In the genomic region with DNA sequence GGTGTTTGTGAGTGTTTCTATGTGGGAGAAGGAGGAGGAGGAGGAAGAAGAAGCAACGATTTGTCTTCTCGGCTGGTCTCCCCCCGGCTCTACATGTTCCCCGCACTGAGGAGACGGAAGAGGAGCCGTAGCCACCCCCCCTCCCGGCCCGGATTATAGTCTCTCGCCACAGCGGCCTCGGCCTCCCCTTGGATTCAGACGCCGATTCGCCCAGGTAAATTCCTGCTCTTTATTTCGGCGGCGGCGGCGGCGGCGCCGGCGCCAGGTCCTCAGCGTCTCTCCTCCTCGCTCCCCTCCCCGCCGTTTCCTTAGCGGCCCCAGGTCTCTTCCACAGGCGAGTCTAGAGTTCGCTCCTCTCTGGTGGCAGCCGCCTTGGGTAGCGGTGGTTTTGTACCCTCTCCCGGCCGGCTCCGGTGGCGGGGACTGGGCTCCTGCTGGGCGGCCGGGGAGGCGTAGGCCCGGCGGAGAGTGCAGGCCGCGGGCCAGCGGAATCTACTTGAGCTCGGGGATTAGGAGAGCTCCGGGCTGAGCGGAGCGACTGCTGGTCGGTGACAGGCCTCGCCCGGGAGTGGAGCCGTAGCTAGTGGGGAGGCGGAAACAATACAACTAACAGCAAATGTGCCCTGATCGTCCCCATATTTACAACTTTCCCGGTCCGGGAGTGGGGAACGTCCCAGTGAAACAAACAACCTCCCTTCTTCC, we compare ENCODE assay signal across 1 cellular context.
TF ChIP-seq lines count a peak whose summit lies in the region.

No MANE protein-coding gene starts in this region.

TF ChIP-seq in HepG2, 621 proteins besides CTCF, POLR2A, EP300 and RAD21 (continued from another document and continues in another):
- TF ChIP-seq, protein P1, sequence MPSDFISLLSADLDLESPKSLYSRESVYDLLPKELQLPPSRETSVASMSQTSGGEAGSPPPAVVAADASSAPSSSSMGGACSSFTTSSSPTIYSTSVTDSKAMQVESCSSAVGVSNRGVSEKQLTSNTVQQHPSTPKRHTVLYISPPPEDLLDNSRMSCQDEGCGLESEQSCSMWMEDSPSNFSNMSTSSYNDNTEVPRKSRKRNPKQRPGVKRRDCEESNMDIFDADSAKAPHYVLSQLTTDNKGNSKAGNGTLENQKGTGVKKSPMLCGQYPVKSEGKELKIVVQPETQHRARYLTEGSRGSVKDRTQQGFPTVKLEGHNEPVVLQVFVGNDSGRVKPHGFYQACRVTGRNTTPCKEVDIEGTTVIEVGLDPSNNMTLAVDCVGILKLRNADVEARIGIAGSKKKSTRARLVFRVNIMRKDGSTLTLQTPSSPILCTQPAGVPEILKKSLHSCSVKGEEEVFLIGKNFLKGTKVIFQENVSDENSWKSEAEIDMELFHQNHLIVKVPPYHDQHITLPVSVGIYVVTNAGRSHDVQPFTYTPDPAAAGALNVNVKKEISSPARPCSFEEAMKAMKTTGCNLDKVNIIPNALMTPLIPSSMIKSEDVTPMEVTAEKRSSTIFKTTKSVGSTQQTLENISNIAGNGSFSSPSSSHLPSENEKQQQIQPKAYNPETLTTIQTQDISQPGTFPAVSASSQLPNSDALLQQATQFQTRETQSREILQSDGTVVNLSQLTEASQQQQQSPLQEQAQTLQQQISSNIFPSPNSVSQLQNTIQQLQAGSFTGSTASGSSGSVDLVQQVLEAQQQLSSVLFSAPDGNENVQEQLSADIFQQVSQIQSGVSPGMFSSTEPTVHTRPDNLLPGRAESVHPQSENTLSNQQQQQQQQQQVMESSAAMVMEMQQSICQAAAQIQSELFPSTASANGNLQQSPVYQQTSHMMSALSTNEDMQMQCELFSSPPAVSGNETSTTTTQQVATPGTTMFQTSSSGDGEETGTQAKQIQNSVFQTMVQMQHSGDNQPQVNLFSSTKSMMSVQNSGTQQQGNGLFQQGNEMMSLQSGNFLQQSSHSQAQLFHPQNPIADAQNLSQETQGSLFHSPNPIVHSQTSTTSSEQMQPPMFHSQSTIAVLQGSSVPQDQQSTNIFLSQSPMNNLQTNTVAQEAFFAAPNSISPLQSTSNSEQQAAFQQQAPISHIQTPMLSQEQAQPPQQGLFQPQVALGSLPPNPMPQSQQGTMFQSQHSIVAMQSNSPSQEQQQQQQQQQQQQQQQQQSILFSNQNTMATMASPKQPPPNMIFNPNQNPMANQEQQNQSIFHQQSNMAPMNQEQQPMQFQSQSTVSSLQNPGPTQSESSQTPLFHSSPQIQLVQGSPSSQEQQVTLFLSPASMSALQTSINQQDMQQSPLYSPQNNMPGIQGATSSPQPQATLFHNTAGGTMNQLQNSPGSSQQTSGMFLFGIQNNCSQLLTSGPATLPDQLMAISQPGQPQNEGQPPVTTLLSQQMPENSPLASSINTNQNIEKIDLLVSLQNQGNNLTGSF (CRISPR knock-in tag; IDR thresholded peaks at IDR 0.05): no peak
- TF ChIP-seq POLR2G (IDR thresholded peaks at IDR 0.05; ENCODE audit: low read depth, low read length) (no peak), ZNF607 (CRISPR knock-in tag; IDR thresholded peaks at IDR 0.05; ENCODE audit: borderline replicate concordance) (0 out of 2 replicates have a peak, but pooled peaks have one; percentile 37), SNAPC2 (CRISPR knock-in tag; IDR thresholded peaks at IDR 0.05) (0 out of 2 replicates have a peak, but pooled peaks have one; percentile 31), SOX5 (CRISPR knock-in tag; IDR thresholded peaks at IDR 0.05; ENCODE audit: borderline replicate concordance) (no peak), NCOA1 (CRISPR knock-in tag; IDR thresholded peaks at IDR 0.05) (no peak), TERF1 (CRISPR knock-in tag; IDR thresholded peaks at IDR 0.05) (no peak), AHDC1 (CRISPR knock-in tag; IDR thresholded peaks at IDR 0.05; ENCODE audit: borderline replicate concordance) (0 out of 2 replicates have a peak, but pooled peaks have one; percentile 22), ZNF558 (CRISPR knock-in tag; IDR thresholded peaks at IDR 0.05; ENCODE audit: borderline replicate concordance) (peak; percentile 41; the same call in 1 of the 2 replicates), HNF4A (CRISPR knock-in tag; IDR thresholded peaks at IDR 0.05) (no peak), TAF1 (CRISPR knock-in tag; IDR thresholded peaks at IDR 0.05) (peak; percentile 71), ZNF713 (CRISPR knock-in tag; IDR thresholded peaks at IDR 0.05) (no peak), ZNF136 (CRISPR knock-in tag; IDR thresholded peaks at IDR 0.05; ENCODE audit: low read depth) (no peak), ZBTB10 (CRISPR knock-in tag; IDR thresholded peaks at IDR 0.05; ENCODE audit: borderline replicate concordance) (no peak), ZBTB8A (CRISPR knock-in tag; IDR thresholded peaks at IDR 0.05; ENCODE audit: borderline replicate concordance, low read depth) (no peak)
- TF ChIP-seq, protein P2, sequence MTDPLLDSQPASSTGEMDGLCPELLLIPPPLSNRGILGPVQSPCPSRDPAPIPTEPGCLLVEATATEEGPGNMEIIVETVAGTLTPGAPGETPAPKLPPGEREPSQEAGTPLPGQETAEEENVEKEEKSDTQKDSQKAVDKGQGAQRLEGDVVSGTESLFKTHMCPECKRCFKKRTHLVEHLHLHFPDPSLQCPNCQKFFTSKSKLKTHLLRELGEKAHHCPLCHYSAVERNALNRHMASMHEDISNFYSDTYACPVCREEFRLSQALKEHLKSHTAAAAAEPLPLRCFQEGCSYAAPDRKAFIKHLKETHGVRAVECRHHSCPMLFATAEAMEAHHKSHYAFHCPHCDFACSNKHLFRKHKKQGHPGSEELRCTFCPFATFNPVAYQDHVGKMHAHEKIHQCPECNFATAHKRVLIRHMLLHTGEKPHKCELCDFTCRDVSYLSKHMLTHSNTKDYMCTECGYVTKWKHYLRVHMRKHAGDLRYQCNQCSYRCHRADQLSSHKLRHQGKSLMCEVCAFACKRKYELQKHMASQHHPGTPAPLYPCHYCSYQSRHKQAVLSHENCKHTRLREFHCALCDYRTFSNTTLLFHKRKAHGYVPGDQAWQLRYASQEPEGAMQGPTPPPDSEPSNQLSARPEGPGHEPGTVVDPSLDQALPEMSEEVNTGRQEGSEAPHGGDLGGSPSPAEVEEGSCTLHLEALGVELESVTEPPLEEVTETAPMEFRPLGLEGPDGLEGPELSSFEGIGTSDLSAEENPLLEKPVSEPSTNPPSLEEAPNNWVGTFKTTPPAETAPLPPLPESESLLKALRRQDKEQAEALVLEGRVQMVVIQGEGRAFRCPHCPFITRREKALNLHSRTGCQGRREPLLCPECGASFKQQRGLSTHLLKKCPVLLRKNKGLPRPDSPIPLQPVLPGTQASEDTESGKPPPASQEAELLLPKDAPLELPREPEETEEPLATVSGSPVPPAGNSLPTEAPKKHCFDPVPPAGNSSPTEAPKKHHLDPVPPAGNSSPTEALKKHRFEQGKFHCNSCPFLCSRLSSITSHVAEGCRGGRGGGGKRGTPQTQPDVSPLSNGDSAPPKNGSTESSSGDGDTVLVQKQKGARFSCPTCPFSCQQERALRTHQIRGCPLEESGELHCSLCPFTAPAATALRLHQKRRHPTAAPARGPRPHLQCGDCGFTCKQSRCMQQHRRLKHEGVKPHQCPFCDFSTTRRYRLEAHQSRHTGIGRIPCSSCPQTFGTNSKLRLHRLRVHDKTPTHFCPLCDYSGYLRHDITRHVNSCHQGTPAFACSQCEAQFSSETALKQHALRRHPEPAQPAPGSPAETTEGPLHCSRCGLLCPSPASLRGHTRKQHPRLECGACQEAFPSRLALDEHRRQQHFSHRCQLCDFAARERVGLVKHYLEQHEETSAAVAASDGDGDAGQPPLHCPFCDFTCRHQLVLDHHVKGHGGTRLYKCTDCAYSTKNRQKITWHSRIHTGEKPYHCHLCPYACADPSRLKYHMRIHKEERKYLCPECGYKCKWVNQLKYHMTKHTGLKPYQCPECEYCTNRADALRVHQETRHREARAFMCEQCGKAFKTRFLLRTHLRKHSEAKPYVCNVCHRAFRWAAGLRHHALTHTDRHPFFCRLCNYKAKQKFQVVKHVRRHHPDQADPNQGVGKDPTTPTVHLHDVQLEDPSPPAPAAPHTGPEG (CRISPR knock-in tag; IDR thresholded peaks at IDR 0.05): no peak
- TF ChIP-seq, protein P3, sequence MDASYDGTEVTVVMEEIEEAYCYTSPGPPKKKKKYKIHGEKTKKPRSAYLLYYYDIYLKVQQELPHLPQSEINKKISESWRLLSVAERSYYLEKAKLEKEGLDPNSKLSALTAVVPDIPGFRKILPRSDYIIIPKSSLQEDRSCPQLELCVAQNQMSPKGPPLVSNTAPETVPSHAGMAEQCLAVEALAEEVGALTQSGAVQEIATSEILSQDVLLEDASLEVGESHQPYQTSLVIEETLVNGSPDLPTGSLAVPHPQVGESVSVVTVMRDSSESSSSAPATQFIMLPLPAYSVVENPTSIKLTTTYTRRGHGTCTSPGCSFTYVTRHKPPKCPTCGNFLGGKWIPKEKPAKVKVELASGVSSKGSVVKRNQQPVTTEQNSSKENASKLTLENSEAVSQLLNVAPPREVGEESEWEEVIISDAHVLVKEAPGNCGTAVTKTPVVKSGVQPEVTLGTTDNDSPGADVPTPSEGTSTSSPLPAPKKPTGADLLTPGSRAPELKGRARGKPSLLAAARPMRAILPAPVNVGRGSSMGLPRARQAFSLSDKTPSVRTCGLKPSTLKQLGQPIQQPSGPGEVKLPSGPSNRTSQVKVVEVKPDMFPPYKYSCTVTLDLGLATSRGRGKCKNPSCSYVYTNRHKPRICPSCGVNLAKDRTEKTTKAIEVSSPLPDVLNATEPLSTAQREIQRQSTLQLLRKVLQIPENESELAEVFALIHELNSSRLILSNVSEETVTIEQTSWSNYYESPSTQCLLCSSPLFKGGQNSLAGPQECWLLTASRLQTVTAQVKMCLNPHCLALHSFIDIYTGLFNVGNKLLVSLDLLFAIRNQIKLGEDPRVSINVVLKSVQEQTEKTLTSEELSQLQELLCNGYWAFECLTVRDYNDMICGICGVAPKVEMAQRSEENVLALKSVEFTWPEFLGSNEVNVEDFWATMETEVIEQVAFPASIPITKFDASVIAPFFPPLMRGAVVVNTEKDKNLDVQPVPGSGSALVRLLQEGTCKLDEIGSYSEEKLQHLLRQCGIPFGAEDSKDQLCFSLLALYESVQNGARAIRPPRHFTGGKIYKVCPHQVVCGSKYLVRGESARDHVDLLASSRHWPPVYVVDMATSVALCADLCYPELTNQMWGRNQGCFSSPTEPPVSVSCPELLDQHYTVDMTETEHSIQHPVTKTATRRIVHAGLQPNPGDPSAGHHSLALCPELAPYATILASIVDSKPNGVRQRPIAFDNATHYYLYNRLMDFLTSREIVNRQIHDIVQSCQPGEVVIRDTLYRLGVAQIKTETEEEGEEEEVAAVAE (CRISPR knock-in tag; IDR thresholded peaks at IDR 0.05; ENCODE audit: borderline replicate concordance): no peak
- TF ChIP-seq, protein P4, sequence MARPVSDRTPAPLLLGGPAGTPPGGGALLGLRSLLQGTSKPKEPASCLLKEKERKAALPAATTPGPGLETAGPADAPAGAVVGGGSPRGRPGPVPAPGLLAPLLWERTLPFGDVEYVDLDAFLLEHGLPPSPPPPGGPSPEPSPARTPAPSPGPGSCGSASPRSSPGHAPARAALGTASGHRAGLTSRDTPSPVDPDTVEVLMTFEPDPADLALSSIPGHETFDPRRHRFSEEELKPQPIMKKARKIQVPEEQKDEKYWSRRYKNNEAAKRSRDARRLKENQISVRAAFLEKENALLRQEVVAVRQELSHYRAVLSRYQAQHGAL (CRISPR knock-in tag; IDR thresholded peaks at IDR 0.05; ENCODE audit: not compliant biosample characterization): no peak
